8 cellular contexts compared by ENCODE assay signal in genomic region chr6:150260931-150261330, GRCh38.
"Had no signal": no experiment of that assay in that cellular context is flagged by ENCODE, and none has a peak within 500 bp of the region (broad histone marks: within the 10 kb centered on the region; RNA-seq: fewer than 3 reads in every experiment).

No MANE protein-coding gene starts in this region.

- H3K4me3 ChIP-seq: GM12878 had no signal

- FAIRE-seq: G401.6, GM12878, GM12891, GM12892, GM18507, GM19239 had no signal

- ATAC-seq: GM12878 had no signal

- DNase-seq: GDM1, GF-D8 had no signal
